Comparison of ENCODE assay signal across 9 cellular contexts in genomic region chr7:47153076-47153475, GRCh38.
A peak's percentile ranks its signal among the peaks of the same experiment; 100 is the strongest.
DNase-seq lines count a peak whose midpoint lies in the region; ATAC-seq and TF ChIP-seq lines count a peak whose summit lies in the region.
"Had no signal": no experiment of that assay in that cellular context is flagged by ENCODE, and none has a peak within 500 bp of the region (broad histone marks: within the 10 kb centered on the region; RNA-seq: fewer than 3 reads in every experiment).

No MANE protein-coding gene starts in this region.

- intact Hi-C loops in posterior cingulate gyrus (cut with DNase I) = no loop called here

- no peaks in the 10 kb centered on the region for H3K36me3 ChIP-seq in lung (ENCODE audit: control insufficient read depth in 2 of 2, insufficient read depth in 2 of 2, low read length in 2 of 2)

- no peaks in the 10 kb centered on the region for H3K4me1 Mint-ChIP-seq in activated CD8-positive, alpha-beta T cell treated with anti-CD3 and anti-CD28 coated beads, Interleukin-2, amount 10 ng/mL, durations not matched to agents 7 days and 5 days (ENCODE audit: low read depth)
- H3K4me1 Mint-ChIP-seq: immature natural killer cell had no signal

- no peak for TF ChIP-seq CTCF in lung (IDR thresholded peaks at IDR 0.05; ENCODE audit: control extremely low read depth, extremely low read depth)

- no peak overlapping the region for H3K27ac ChIP-seq in lung (ENCODE audit: low read depth in 1 of 2, low read length in 1 of 2)

- POLR2A ChIA-PET in activated CD8-positive, alpha-beta T cell treated with anti-CD3 and anti-CD28 coated beads, Interleukin-2, amount 10 ng/mL, durations not matched to agents 7 days and 5 days (lab: Charles Lee) = no interaction called here

- no peaks in the 10 kb centered on the region for H3K27me3 Mint-ChIP-seq in activated CD8-positive, alpha-beta T cell treated with anti-CD3 and anti-CD28 coated beads, Interleukin-2, amount 10 ng/mL, durations not matched to agents 7 days and 5 days (ENCODE audit: low read depth)

- no peak overlapping the region for H3K4me3 Mint-ChIP-seq in activated CD8-positive, alpha-beta T cell treated with anti-CD3 and anti-CD28 coated beads, Interleukin-2, amount 10 ng/mL, durations not matched to agents 7 days and 5 days
- H3K4me3 Mint-ChIP-seq: immature natural killer cell had no signal

- WGBS in lung, 2 donors = 10 to 12% methylated on average over 5 of the region's 5 CpGs

- DNase-seq in COLO668 (lab: John Stamatoyannopoulos, UW; ENCODE audit: unreplicated experiment) = peak; percentile 77
- DNase-seq in NCI-H1105 treated with DMSO at 0.1 percent for 48 hours (lab: John Stamatoyannopoulos, UW) = peak; percentile 87
- DNase-seq in brain pericyte (ENCODE audit: low read depth, low spot score) = peak; percentile 55
- peak; percentile 83 for DNase-seq in lung (ENCODE audit: low spot score)
- no peak for DNase-seq in activated CD8-positive, alpha-beta T cell treated with anti-CD3 and anti-CD28 coated beads, Interleukin-2, amount 10 ng/mL, durations not matched to agents 7 days and 5 days
- DNase-seq in posterior cingulate gyrus = no peak
- DNase-seq in effector CD8-positive, alpha-beta T cell (lab: John Stamatoyannopoulos, UW) = no peak
- no peak for DNase-seq in DMS114 treated with DMSO at 0.1 percent for 48 hours (lab: John Stamatoyannopoulos, UW; ENCODE audit: unreplicated experiment)
- DNase-seq: immature natural killer cell had no signal

- no peak overlapping the region for H3K4me3 ChIP-seq in lung

- CTCF ChIA-PET in activated CD8-positive, alpha-beta T cell treated with anti-CD3 and anti-CD28 coated beads, Interleukin-2, amount 10 ng/mL, durations not matched to agents 7 days and 5 days (lab: Charles Lee) = no interaction called here

- H3K36me3 Mint-ChIP-seq in activated CD8-positive, alpha-beta T cell treated with anti-CD3 and anti-CD28 coated beads, Interleukin-2, amount 10 ng/mL, durations not matched to agents 7 days and 5 days (ENCODE audit: low read depth) = no peaks in the 10 kb centered on the region
- H3K36me3 Mint-ChIP-seq: immature natural killer cell had no signal

- no peak overlapping the region for H3K27ac Mint-ChIP-seq in activated CD8-positive, alpha-beta T cell treated with anti-CD3 and anti-CD28 coated beads, Interleukin-2, amount 10 ng/mL, durations not matched to agents 7 days and 5 days
- H3K27ac Mint-ChIP-seq: immature natural killer cell had no signal

- ATAC-seq in lung (ENCODE audit: insufficient read depth, low FRiP score) = peak; percentile 77
- ATAC-seq in activated CD8-positive, alpha-beta T cell treated with anti-CD3 and anti-CD28 coated beads, Interleukin-2, amount 10 ng/mL, durations not matched to agents 7 days and 5 days = no peak

- H3K27me3 ChIP-seq in lung (ENCODE audit: control insufficient read depth, insufficient read depth) = no peaks in the 10 kb centered on the region

- H3K9me3 Mint-ChIP-seq in activated CD8-positive, alpha-beta T cell treated with anti-CD3 and anti-CD28 coated beads, Interleukin-2, amount 10 ng/mL, durations not matched to agents 7 days and 5 days (ENCODE audit: insufficient read depth) = no peaks in the 10 kb centered on the region

- H3K4me1 ChIP-seq in lung (ENCODE audit: control insufficient read depth in 2 of 2, insufficient read depth in 2 of 2, low read length in 2 of 2) = peaks cover 9 to 10% of the 10 kb centered on the region in 2 donors

- no peaks in the 10 kb centered on the region for H3K9me3 ChIP-seq in lung (ENCODE audit: control insufficient read depth in 2 of 2, insufficient read depth in 1 of 2, low read length in 1 of 2)

Comparison
In these comparisons a context has a peak if more than half of its experiments do, and no peak if none do; other contexts are left out.
1. DNase-seq: peak in COLO668 (single experiment), NCI-H1105 treated with DMSO at 0.1 percent for 48 hours (single experiment), brain pericyte (single experiment) and lung (single experiment); none in activated CD8-positive, alpha-beta T cell treated with anti-CD3 and anti-CD28 coated beads, Interleukin-2, amount 10 ng/mL, durations not matched to agents 7 days and 5 days (single experiment), posterior cingulate gyrus (0 of 10), effector CD8-positive, alpha-beta T cell (single experiment) and DMS114 treated with DMSO at 0.1 percent for 48 hours (single experiment).